In the genomic region with DNA sequence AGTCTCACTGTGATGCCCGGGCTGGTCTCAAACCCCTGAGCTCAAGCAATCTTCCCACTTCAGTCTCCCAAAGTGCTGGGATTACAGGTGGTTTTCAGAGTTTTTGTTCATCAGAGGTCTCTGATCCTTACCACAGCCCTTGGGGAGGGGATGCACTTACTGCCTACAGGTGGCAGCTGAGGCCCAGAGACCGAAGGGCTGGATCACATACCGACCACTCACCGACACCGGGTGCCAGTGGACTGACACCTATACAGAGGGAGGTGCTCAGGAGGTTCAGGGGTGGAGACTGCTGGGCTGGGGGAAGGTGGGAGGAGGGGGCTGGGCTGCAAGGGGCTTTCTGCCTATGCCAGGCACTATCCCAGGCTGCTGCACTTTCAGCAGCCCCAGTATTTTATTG, we compare ENCODE assay signal across 16 cellular contexts. TPM values are rescaled to one million over a fixed set of nuclear protein-coding genes. Genes with fewer than 3 reads are reported as not detected.
DNase-seq lines count a peak whose midpoint lies in the region; ATAC-seq and TF ChIP-seq lines count a peak whose summit lies in the region.
"Had no signal": no experiment of that assay in that cellular context is flagged by ENCODE, and none has a peak within 500 bp of the region (broad histone marks: within the 10 kb centered on the region; RNA-seq: fewer than 3 reads in every experiment).

No MANE protein-coding gene starts in this region.

- no peaks in the 10 kb centered on the region for H4K20me1 ChIP-seq in neural progenitor cell (ENCODE audit: low read depth)

- no peak overlapping the region for H3K9ac ChIP-seq in neural progenitor cell

- no peaks in the 10 kb centered on the region for H3K9me3 Mint-ChIP-seq in activated CD8-positive, alpha-beta T cell treated with anti-CD3 and anti-CD28 coated beads for 36 hours
- no peaks in the 10 kb centered on the region for H3K9me3 Mint-ChIP-seq in activated CD8-positive, alpha-beta T cell treated with anti-CD3 and anti-CD28 coated beads, Interleukin-2, amount 10 ng/mL, durations not matched to agents 7 days and 5 days (ENCODE audit: insufficient read depth)
- H3K9me3 Mint-ChIP-seq in neural progenitor cell: no peaks in the 10 kb centered on the region

- no peak overlapping the region for H3K4me3 Mint-ChIP-seq in activated CD8-positive, alpha-beta T cell treated with anti-CD3 and anti-CD28 coated beads for 36 hours
- H3K4me3 Mint-ChIP-seq in activated CD8-positive, alpha-beta T cell treated with anti-CD3 and anti-CD28 coated beads, Interleukin-2, amount 10 ng/mL, durations not matched to agents 7 days and 5 days: no peak overlapping the region
- no peak overlapping the region for H3K4me3 Mint-ChIP-seq in neural progenitor cell
- H3K4me3 Mint-ChIP-seq: stimulated activated memory B cell treated with anti-CD40 and anti-IgM and Interleukin-4, amounts not matched to agents 10 μg/mL and 1 μg/mL and 100 μg/mL, for 72 hours had no signal

- no peaks in the 10 kb centered on the region for H3K4me1 Mint-ChIP-seq in activated CD8-positive, alpha-beta T cell treated with anti-CD3 and anti-CD28 coated beads for 36 hours (ENCODE audit: low read depth)
- H3K4me1 Mint-ChIP-seq in activated CD8-positive, alpha-beta T cell treated with anti-CD3 and anti-CD28 coated beads, Interleukin-2, amount 10 ng/mL, durations not matched to agents 7 days and 5 days (ENCODE audit: low read depth): peaks cover 2% of the 10 kb centered on the region
- peaks cover 20% of the 10 kb centered on the region for H3K4me1 Mint-ChIP-seq in neural progenitor cell

- no peaks in the 10 kb centered on the region for H3K79me2 ChIP-seq in neural progenitor cell (ENCODE audit: low read depth)

- no peak overlapping the region for H3K27ac Mint-ChIP-seq in activated CD8-positive, alpha-beta T cell treated with anti-CD3 and anti-CD28 coated beads for 36 hours
- no peak overlapping the region for H3K27ac Mint-ChIP-seq in activated CD8-positive, alpha-beta T cell treated with anti-CD3 and anti-CD28 coated beads, Interleukin-2, amount 10 ng/mL, durations not matched to agents 7 days and 5 days
- no peak overlapping the region for H3K27ac Mint-ChIP-seq in neural progenitor cell
- H3K27ac Mint-ChIP-seq: stimulated activated memory B cell treated with anti-CD40 and anti-IgM and Interleukin-4, amounts not matched to agents 10 μg/mL and 1 μg/mL and 100 μg/mL, for 72 hours had no signal

- H3F3A ChIP-seq in neural progenitor cell (ENCODE audit: low read depth): no peaks in the 10 kb centered on the region

- no peaks in the 10 kb centered on the region for H3K9me3 ChIP-seq in neural progenitor cell (ENCODE audit: low read depth)
- H3K9me3 ChIP-seq: left ventricle myocardium inferior had no signal

- no peak overlapping the region for H3K27ac ChIP-seq in neural progenitor cell
- H3K27ac ChIP-seq: left ventricle myocardium inferior had no signal

- no peak for TF ChIP-seq CTCF in activated CD8-positive, alpha-beta T cell treated with anti-CD3 and anti-CD28 coated beads for 36 hours (IDR thresholded peaks at IDR 0.05)
- TF ChIP-seq CTCF in choroid plexus epithelial cell (conservative IDR thresholded peaks at IDR 0.05; ENCODE audit: low read depth, low read length): peak; percentile 10
- TF ChIP-seq CTCF in neural progenitor cell (IDR thresholded peaks at IDR 0.05): peak; percentile 24
- no peak for TF ChIP-seq CTCF in omental fat pad (IDR thresholded peaks at IDR 0.05)

- H3K36me3 Mint-ChIP-seq in activated CD8-positive, alpha-beta T cell treated with anti-CD3 and anti-CD28 coated beads for 36 hours (ENCODE audit: low read depth): no peaks in the 10 kb centered on the region
- no peaks in the 10 kb centered on the region for H3K36me3 Mint-ChIP-seq in activated CD8-positive, alpha-beta T cell treated with anti-CD3 and anti-CD28 coated beads, Interleukin-2, amount 10 ng/mL, durations not matched to agents 7 days and 5 days (ENCODE audit: low read depth)
- no peaks in the 10 kb centered on the region for H3K36me3 Mint-ChIP-seq in neural progenitor cell
- H3K36me3 Mint-ChIP-seq: stimulated activated memory B cell treated with anti-CD40 and anti-IgM and Interleukin-4, amounts not matched to agents 10 μg/mL and 1 μg/mL and 100 μg/mL, for 72 hours had no signal

- H3K4me2 ChIP-seq in neural progenitor cell: no peak overlapping the region
- H3K4me2 ChIP-seq: smooth muscle cell had no signal

- H3K36me3 ChIP-seq in neural progenitor cell: no peaks in the 10 kb centered on the region
- H3K36me3 ChIP-seq: left ventricle myocardium inferior had no signal

- peak; percentile 67 for ATAC-seq in activated CD8-positive, alpha-beta T cell treated with anti-CD3 and anti-CD28 coated beads for 36 hours
- ATAC-seq in activated CD8-positive, alpha-beta T cell treated with anti-CD3 and anti-CD28 coated beads, Interleukin-2, amount 10 ng/mL, durations not matched to agents 7 days and 5 days: no peak
- ATAC-seq in omental fat pad (ENCODE audit: low FRiP score): no peak

- no peak overlapping the region for H2AFZ ChIP-seq in neural progenitor cell (replicated peaks)

- H3K4me1 ChIP-seq in neural progenitor cell: peaks cover 28% of the 10 kb centered on the region

- POLR2A ChIA-PET in activated CD8-positive, alpha-beta T cell treated with anti-CD3 and anti-CD28 coated beads for 36 hours (lab: Charles Lee): no interaction called here
- POLR2A ChIA-PET in activated CD8-positive, alpha-beta T cell treated with anti-CD3 and anti-CD28 coated beads, Interleukin-2, amount 10 ng/mL, durations not matched to agents 7 days and 5 days (lab: Charles Lee): no interaction called here

- no peaks in the 10 kb centered on the region for H3K27me3 ChIP-seq in neural progenitor cell

- CTCF ChIA-PET in activated CD8-positive, alpha-beta T cell treated with anti-CD3 and anti-CD28 coated beads for 36 hours (lab: Charles Lee): interaction anchor here (0.8 to 2.7 kb wide), 2 partner anchors 36 to 108 kb away, joined by 4 to 9 read pairs; no protein-coding TSS in a partner anchor
- CTCF ChIA-PET in activated CD8-positive, alpha-beta T cell treated with anti-CD3 and anti-CD28 coated beads, Interleukin-2, amount 10 ng/mL, durations not matched to agents 7 days and 5 days (lab: Charles Lee): interaction anchor here (0.6 to 1.7 kb wide), 4 partner anchors 16 to 108 kb away, joined by 3 to 6 read pairs (median 4); no protein-coding TSS in a partner anchor

- intact Hi-C loops in activated CD8-positive, alpha-beta T cell treated with anti-CD3 and anti-CD28 coated beads for 36 hours (cut with micrococcal nuclease): no loop called here

- H3K27me3 Mint-ChIP-seq in activated CD8-positive, alpha-beta T cell treated with anti-CD3 and anti-CD28 coated beads for 36 hours: no peaks in the 10 kb centered on the region
- no peaks in the 10 kb centered on the region for H3K27me3 Mint-ChIP-seq in activated CD8-positive, alpha-beta T cell treated with anti-CD3 and anti-CD28 coated beads, Interleukin-2, amount 10 ng/mL, durations not matched to agents 7 days and 5 days (ENCODE audit: low read depth)
- H3K27me3 Mint-ChIP-seq in neural progenitor cell (ENCODE audit: insufficient read depth, low read depth): peaks cover 12% of the 10 kb centered on the region

- peak; percentile 23 for DNase-seq in activated CD8-positive, alpha-beta T cell treated with anti-CD3 and anti-CD28 coated beads for 36 hours
- no peak for DNase-seq in activated CD8-positive, alpha-beta T cell treated with anti-CD3 and anti-CD28 coated beads, Interleukin-2, amount 10 ng/mL, durations not matched to agents 7 days and 5 days
- DNase-seq in NCI-H69 (lab: John Stamatoyannopoulos, UW) (peak; percentile 36), choroid plexus epithelial cell (ENCODE audit: low read depth) (no peak), neural progenitor cell (ENCODE audit: low spot score) (peak; percentile 48), NCI-H345 treated with DMSO at 0.1 percent for 48 hours (lab: John Stamatoyannopoulos, UW; ENCODE audit: unreplicated experiment) (no peak), NCI-H524 treated with DMSO at 0.1 percent for 48 hours (lab: John Stamatoyannopoulos, UW) (no peak), omental fat pad (ENCODE audit: low spot score) (no peak)
- DNase-seq: activated gamma-delta T cell treated with Interleukin-2 at 50 U/mL for 16 hours, COR-L47, KBM-7, left ventricle myocardium inferior, NCI-H1105, OCI-M1 had no signal

- H3K4me3 ChIP-seq in choroid plexus epithelial cell (ENCODE audit: low read depth, low read length) (no peak overlapping the region), neural progenitor cell (no peak overlapping the region)
- H3K4me3 ChIP-seq: left ventricle myocardium inferior, smooth muscle cell had no signal

RNA-seq across cellular contexts. Expression of gene DUSP7, which starts 19.5 kb away (rescaled TPM):
- 10 to 100 TPM; 19.6 to 21.6 TPM for total RNA-seq in activated CD8-positive, alpha-beta T cell treated with anti-CD3 and anti-CD28 coated beads for 36 hours
- 10 to 100 TPM; 37.4 to 39.1 TPM for total RNA-seq in activated CD8-positive, alpha-beta T cell treated with anti-CD3 and anti-CD28 coated beads, Interleukin-2, amount 10 ng/mL, durations not matched to agents 7 days and 5 days
- 2.4 and 10.7 TPM in 2 replicates for total RNA-seq in neural progenitor cell (ENCODE audit: low replicate concordance)
- total RNA-seq in omental fat pad: 10 to 100 TPM in 3 of 4 donors, 1 to 10 TPM in 1; 5.5 to 22.2 (median 16.8) TPM

RNA-seq across cellular contexts. Expression of gene RPL29, which starts 41.1 kb away (rescaled TPM):
- total RNA-seq in activated CD8-positive, alpha-beta T cell treated with anti-CD3 and anti-CD28 coated beads for 36 hours: 1,000 to 10,000 TPM; 2,039 to 2,045 TPM
- 1,000 to 10,000 TPM; 1,199 to 1,266 TPM for total RNA-seq in activated CD8-positive, alpha-beta T cell treated with anti-CD3 and anti-CD28 coated beads, Interleukin-2, amount 10 ng/mL, durations not matched to agents 7 days and 5 days
- total RNA-seq in neural progenitor cell (ENCODE audit: low replicate concordance) (1,431 and 2,019 TPM in 2 replicates), omental fat pad (1,000 to 10,000 TPM; 1,723 to 2,189 (median 1,972) TPM)

RNA-seq across cellular contexts. Expression of gene ACY1, which starts 53.5 kb away (rescaled TPM):
- total RNA-seq in activated CD8-positive, alpha-beta T cell treated with anti-CD3 and anti-CD28 coated beads for 36 hours: 10 to 100 TPM; 61.8 to 64.5 TPM
- total RNA-seq in activated CD8-positive, alpha-beta T cell treated with anti-CD3 and anti-CD28 coated beads, Interleukin-2, amount 10 ng/mL, durations not matched to agents 7 days and 5 days: 10 to 100 TPM; 17.4 to 21.2 TPM
- total RNA-seq in neural progenitor cell (ENCODE audit: low replicate concordance) (17.3 and 31.8 TPM in 2 replicates), omental fat pad (10 to 100 TPM; 34.0 to 57.7 (median 52.1) TPM)

Comparison
In these comparisons a context has a peak if more than half of its experiments do, and no peak if none do; other contexts are left out.
1. DNase-seq: peak in activated CD8-positive, alpha-beta T cell treated with anti-CD3 and anti-CD28 coated beads for 36 hours (single experiment), NCI-H69 (single experiment) and neural progenitor cell (single experiment); none in activated CD8-positive, alpha-beta T cell treated with anti-CD3 and anti-CD28 coated beads, Interleukin-2, amount 10 ng/mL, durations not matched to agents 7 days and 5 days (single experiment), choroid plexus epithelial cell (single experiment), NCI-H345 treated with DMSO at 0.1 percent for 48 hours (single experiment), NCI-H524 treated with DMSO at 0.1 percent for 48 hours (single experiment) and omental fat pad (single experiment).
2. CTCF ChIP-seq: peak in choroid plexus epithelial cell (single experiment) and neural progenitor cell (single experiment); none in activated CD8-positive, alpha-beta T cell treated with anti-CD3 and anti-CD28 coated beads for 36 hours (single experiment) and omental fat pad (0 of 3).